Comparison of ENCODE assay signal across 20 cellular contexts in genomic region chr1:212402876-212403275, GRCh38. TPM values are rescaled to one million over a fixed set of nuclear protein-coding genes. Genes with fewer than 3 reads are reported as not detected.
DNase-seq lines count a peak whose midpoint lies in the region; ATAC-seq, FAIRE-seq and TF ChIP-seq lines count a peak whose summit lies in the region.
"Had no signal": no experiment of that assay in that cellular context is flagged by ENCODE, and none has a peak within 500 bp of the region (broad histone marks: within the 10 kb centered on the region; RNA-seq: fewer than 3 reads in every experiment).

No MANE protein-coding gene starts in this region.

- no peak overlapping the region for H3K4me3 ChIP-seq in A549
- no peak overlapping the region for H3K4me3 ChIP-seq in mammary epithelial cell (replicated peaks in 1 of 3; ENCODE audit: insufficient read depth in 1 of 3, low read depth in 2 of 3, low read length in 3 of 3)
- H3K4me3 ChIP-seq: Peyer's patch had no signal

- no peak for DNase-seq in A549 (ENCODE audit: low read depth in 1 of 2, low spot score in 1 of 2)
- peak; percentile 10 for DNase-seq in HCEC 1CT
- DNase-seq in mammary epithelial cell = peak; percentile 21
- peak; percentile 12 to 58 for DNase-seq in foreskin keratinocyte
- no peak for DNase-seq in activated T-helper 1 cell treated with anti-CD3 and anti-CD28 coated beads, Interleukin-12 subunit alpha, Interleukin-12 subunit beta, Interleukin-2, Interleukin-4 antibody, amounts not matched to agents 30 ng/mL and 10 ng/mL and 1 ng/mL, durations not matched to agents 14 hours and 24 hours and 36 hours (ENCODE audit: low spot score)
- no peak for DNase-seq in COLO668 (lab: John Stamatoyannopoulos, UW; ENCODE audit: unreplicated experiment)
- no peak for DNase-seq in GM13976 (ENCODE audit: low spot score)
- DNase-seq: CD4-positive, CD25-positive, alpha-beta regulatory T cell; DMS79 treated with DMSO at 0.1 percent for 48 hours; GF-D8; Karpas-422; NCI-H1417; NCI-H1930; NCI-H2171; NCI-H510A; NCI-H82; Peyer's patch had no signal

- H3K4me2 ChIP-seq in A549 = no peak overlapping the region
- peak overlapping the region; percentile 30 for H3K4me2 ChIP-seq in mammary epithelial cell (ENCODE audit: insufficient read depth, low read depth, low read length)

- POLR2A ChIA-PET in A549 (lab: Yijun Ruan, JAX) = no interaction called here

- H3K79me2 ChIP-seq in mammary epithelial cell (ENCODE audit: insufficient read depth, low read length) = no peaks in the 10 kb centered on the region

- no peak for TF ChIP-seq POLR2A in A549 (IDR thresholded peaks at IDR 0.05; ENCODE audit: low read length)

- H3K27me3 Mint-ChIP-seq in activated T-helper 1 cell treated with anti-CD3 and anti-CD28 coated beads, Interleukin-12 subunit alpha, Interleukin-12 subunit beta, Interleukin-2, Interleukin-4 antibody, amounts not matched to agents 30 ng/mL and 10 ng/mL and 1 ng/mL, durations not matched to agents 14 hours and 24 hours and 36 hours (ENCODE audit: insufficient read depth) = no peaks in the 10 kb centered on the region
- H3K27me3 Mint-ChIP-seq: CD4-positive, CD25-positive, alpha-beta regulatory T cell had no signal

- H3K27ac ChIP-seq in A549 (peak overlapping the region; percentile 12 to 49; a peak in 1 of 6 replicates), mammary epithelial cell (ENCODE audit: insufficient read depth, low read depth, low read length) (peak overlapping the region; percentile 70), foreskin keratinocyte (peak overlapping the region; percentile 44)
- H3K27ac ChIP-seq: Peyer's patch had no signal

- peaks cover 10% of the 10 kb centered on the region; the same call in 2 of the 3 replicates for H3K4me1 ChIP-seq in A549
- H3K4me1 ChIP-seq in mammary epithelial cell (ENCODE audit: insufficient read depth, low read length) = peaks cover 16% of the 10 kb centered on the region
- peaks cover 18% of the 10 kb centered on the region for H3K4me1 ChIP-seq in foreskin keratinocyte
- H3K4me1 ChIP-seq: Peyer's patch had no signal

- H2AFZ ChIP-seq in mammary epithelial cell (ENCODE audit: low read depth, low read length) = no peak overlapping the region

- intact Hi-C loops in mammary epithelial cell (cut with micrococcal nuclease) = no loop called here
- intact Hi-C loops in activated T-helper 1 cell treated with anti-CD3 and anti-CD28 coated beads, Interleukin-12 subunit alpha, Interleukin-12 subunit beta, Interleukin-2, Interleukin-4 antibody, amounts not matched to agents 30 ng/mL and 10 ng/mL and 1 ng/mL, durations not matched to agents 14 hours and 24 hours and 36 hours (cut with micrococcal nuclease) = no loop called here

- dilution Hi-C loops in mammary epithelial cell (cut with HindIII; ENCODE audit: low sequenced_read_pairs) = no loop called here

- in situ Hi-C loops in mammary epithelial cell (cut with MboI; ENCODE audit: low sequenced_read_pairs in 2 of 2) (no loop called here), GM13976 (cut with MboI; ENCODE audit: low sequenced_read_pairs, unreplicated experiment) (no loop called here)

- BruUV-seq in mammary epithelial cell (replicated peaks; lab: Mats Ljungman, UMichigan) = no TSS peak

- no peak overlapping the region for H3K9ac ChIP-seq in mammary epithelial cell (ENCODE audit: insufficient read depth, low read length)

- H3K4me1 Mint-ChIP-seq in activated T-helper 1 cell treated with anti-CD3 and anti-CD28 coated beads, Interleukin-12 subunit alpha, Interleukin-12 subunit beta, Interleukin-2, Interleukin-4 antibody, amounts not matched to agents 30 ng/mL and 10 ng/mL and 1 ng/mL, durations not matched to agents 14 hours and 24 hours and 36 hours (ENCODE audit: low read depth) = peaks cover 6% of the 10 kb centered on the region

- ATAC-seq in A549 (no peak), foreskin keratinocyte (peak; percentile 21), GM18858 (IDR thresholded peaks at IDR 0.05; ENCODE audit: unreplicated experiment) (no peak)

- 78% methylated on average over 4 of the region's 4 CpGs for WGBS in A549 (ENCODE audit: missing lambda C conversion rate)
- 98% methylated on average over 4 of the region's 4 CpGs for WGBS in mammary epithelial cell (ENCODE audit: low coverage, missing lambda C conversion rate)

- H3K9me3 Mint-ChIP-seq in activated T-helper 1 cell treated with anti-CD3 and anti-CD28 coated beads, Interleukin-12 subunit alpha, Interleukin-12 subunit beta, Interleukin-2, Interleukin-4 antibody, amounts not matched to agents 30 ng/mL and 10 ng/mL and 1 ng/mL, durations not matched to agents 14 hours and 24 hours and 36 hours = no peaks in the 10 kb centered on the region

- H3K9me3 ChIP-seq in A549 (peaks cover 7% of the 10 kb centered on the region; the same call in 2 of the 3 replicates), mammary epithelial cell (replicated peaks; ENCODE audit: insufficient read depth, low read length) (no peaks in the 10 kb centered on the region)
- H3K9me3 ChIP-seq: Peyer's patch had no signal

- FAIRE-seq in A549 (lab: Jason Lieb, UNC) = no peak
- FAIRE-seq: D721Med, H54 had no signal

- H3K36me3 ChIP-seq in mammary epithelial cell (ENCODE audit: insufficient read depth, low read length) = peaks cover 7% of the 10 kb centered on the region

- H3K36me3 Mint-ChIP-seq in activated T-helper 1 cell treated with anti-CD3 and anti-CD28 coated beads, Interleukin-12 subunit alpha, Interleukin-12 subunit beta, Interleukin-2, Interleukin-4 antibody, amounts not matched to agents 30 ng/mL and 10 ng/mL and 1 ng/mL, durations not matched to agents 14 hours and 24 hours and 36 hours (ENCODE audit: low read depth) = peaks cover 31% of the 10 kb centered on the region

- H3K27me3 ChIP-seq in mammary epithelial cell (ENCODE audit: insufficient read depth, low read length) (no peaks in the 10 kb centered on the region), foreskin keratinocyte (no peaks in the 10 kb centered on the region)
- H3K27me3 ChIP-seq: Peyer's patch had no signal

- TF ChIP-seq EP300 in A549 (IDR thresholded peaks at IDR 0.05) = no peak

- no peak overlapping the region for H3K4me3 Mint-ChIP-seq in activated T-helper 1 cell treated with anti-CD3 and anti-CD28 coated beads, Interleukin-12 subunit alpha, Interleukin-12 subunit beta, Interleukin-2, Interleukin-4 antibody, amounts not matched to agents 30 ng/mL and 10 ng/mL and 1 ng/mL, durations not matched to agents 14 hours and 24 hours and 36 hours
- H3K4me3 Mint-ChIP-seq: CD4-positive, CD25-positive, alpha-beta regulatory T cell had no signal

- H3K27ac Mint-ChIP-seq in activated T-helper 1 cell treated with anti-CD3 and anti-CD28 coated beads, Interleukin-12 subunit alpha, Interleukin-12 subunit beta, Interleukin-2, Interleukin-4 antibody, amounts not matched to agents 30 ng/mL and 10 ng/mL and 1 ng/mL, durations not matched to agents 14 hours and 24 hours and 36 hours = no peak overlapping the region

- TF ChIP-seq RAD21 in A549 (conservative IDR thresholded peaks at IDR 0.05 in 1 of 2, IDR thresholded peaks at IDR 0.05 in 1 of 2) = no peak

- no peaks in the 10 kb centered on the region for H4K20me1 ChIP-seq in mammary epithelial cell (ENCODE audit: insufficient read depth, low read length)

- TF ChIP-seq CTCF in A549 (IDR thresholded peaks at IDR 0.05) (no peak), mammary epithelial cell (conservative IDR thresholded peaks at IDR 0.05 in 1 of 2, IDR thresholded peaks at IDR 0.05 in 1 of 2; ENCODE audit: extremely low read depth in 1 of 2, insufficient read depth in 1 of 2, low read depth in 1 of 2, low read length in 2 of 2) (no peak), foreskin keratinocyte (conservative IDR thresholded peaks at IDR 0.05) (no peak), GM13976 (IDR thresholded peaks at IDR 0.05; ENCODE audit: borderline replicate concordance, control extremely low read depth, extremely low read depth, insufficient read depth, missing control alignments) (no peak)

- CTCF ChIA-PET in A549 (lab: Yijun Ruan, JAX) (no interaction called here), mammary epithelial cell (lab: Charles Lee; ENCODE audit: low non-redundant PET) (no interaction called here)

TF ChIP-seq in A549, 52 proteins besides CTCF, POLR2A, EP300 and RAD21 (continues in another document):
- TF ChIP-seq RFX5 (IDR thresholded peaks at IDR 0.05) (no peak), HDAC2 (IDR thresholded peaks at IDR 0.05) (no peak), CBX2 (IDR thresholded peaks at IDR 0.05; ENCODE audit: borderline replicate concordance, low read depth) (no peak), EHF (CRISPR knock-in tag; IDR thresholded peaks at IDR 0.05) (no peak), FOSB (CRISPR knock-in tag; IDR thresholded peaks at IDR 0.05) (no peak), CHD4 (IDR thresholded peaks at IDR 0.05; ENCODE audit: borderline replicate concordance) (no peak), KDM1A (IDR thresholded peaks at IDR 0.05; ENCODE audit: low read depth) (no peak), NFE2L2 (conservative IDR thresholded peaks at IDR 0.05; ENCODE audit: low read length) (no peak)

RNA-seq across cellular contexts. Expression of gene PACC1, which starts 11.8 kb away (rescaled TPM):
- polyA plus RNA-seq in A549 (2011; rRNA removed) (19.6 and 24.5 TPM in 2 replicates), A549 (2017; fragmentation: RNase III; extraction: RNeasy Plus Mini Kit Qiagen cat#74134 plus additional on column Dnase treatment) (11.8 to 12.5 TPM (median 11.9 TPM) in 3 replicates), mammary epithelial cell (9.8 TPM), foreskin keratinocyte (10.4 and 12.9 TPM in 2 replicates)
- polyA plus RNA-seq in A549 (2012; cell fraction: cytosol; rRNA removed) = 18.5 and 26.7 TPM in 2 replicates
- polyA plus RNA-seq in A549 (2012; cell fraction: nucleus; rRNA removed) = 28.4 and 30.6 TPM in 2 replicates
- polyA minus RNA-seq in A549 (2011; rRNA and poly(A)+ RNA removed) = 28.3 and 39.6 TPM in 2 replicates
- total RNA-seq in mammary epithelial cell (10 to 100 TPM; 10.2 to 10.7 TPM), foreskin keratinocyte (15.0 and 17.7 TPM in 2 replicates)
- 8.5 TPM for polyA minus RNA-seq in mammary epithelial cell
- total RNA-seq in activated T-helper 1 cell treated with anti-CD3 and anti-CD28 coated beads, Interleukin-12 subunit alpha, Interleukin-12 subunit beta, Interleukin-2, Interleukin-4 antibody, amounts not matched to agents 30 ng/mL and 10 ng/mL and 1 ng/mL, durations not matched to agents 14 hours and 24 hours and 36 hours = 17.6 and 19.8 TPM in 2 replicates

RNA-seq across cellular contexts. Expression of gene NENF, which starts 29.8 kb away (rescaled TPM):
- polyA plus RNA-seq in A549 (2011; rRNA removed) (83.9 and 90.5 TPM in 2 replicates), A549 (2017; fragmentation: RNase III; extraction: RNeasy Plus Mini Kit Qiagen cat#74134 plus additional on column Dnase treatment) (50.8 to 56.4 TPM (median 55.3 TPM) in 3 replicates), mammary epithelial cell (37.5 TPM), foreskin keratinocyte (113 and 114 TPM in 2 replicates)
- polyA plus RNA-seq in A549 (2012; cell fraction: cytosol; rRNA removed) = 98.4 and 99.7 TPM in 2 replicates
- polyA plus RNA-seq in A549 (2012; cell fraction: nucleus; rRNA removed) = 30.7 and 43.2 TPM in 2 replicates
- polyA minus RNA-seq in A549 (2011; rRNA and poly(A)+ RNA removed) = 21.9 and 29.3 TPM in 2 replicates
- total RNA-seq in mammary epithelial cell (10 to 100 TPM; 35.5 to 46.2 TPM), foreskin keratinocyte (80.7 and 82.8 TPM in 2 replicates)
- 8.3 TPM for polyA minus RNA-seq in mammary epithelial cell
- 29.7 and 32.5 TPM in 2 replicates for total RNA-seq in activated T-helper 1 cell treated with anti-CD3 and anti-CD28 coated beads, Interleukin-12 subunit alpha, Interleukin-12 subunit beta, Interleukin-2, Interleukin-4 antibody, amounts not matched to agents 30 ng/mL and 10 ng/mL and 1 ng/mL, durations not matched to agents 14 hours and 24 hours and 36 hours

Comparison
In these comparisons a context has a peak if more than half of its experiments do, and no peak if none do; other contexts are left out.
1. DNase-seq: peak in HCEC 1CT (single experiment), mammary epithelial cell (single experiment) and foreskin keratinocyte (2 of 2); none in A549 (0 of 2), activated T-helper 1 cell treated with anti-CD3 and anti-CD28 coated beads, Interleukin-12 subunit alpha, Interleukin-12 subunit beta, Interleukin-2, Interleukin-4 antibody, amounts not matched to agents 30 ng/mL and 10 ng/mL and 1 ng/mL, durations not matched to agents 14 hours and 24 hours and 36 hours (single experiment), COLO668 (single experiment) and GM13976 (single experiment).
2. Peak in every context shown above with its lines, with median percentiles within 50 percentile points of each other: H3K27ac ChIP-seq.